8 cellular contexts compared by ENCODE assay signal in the genomic region with DNA sequence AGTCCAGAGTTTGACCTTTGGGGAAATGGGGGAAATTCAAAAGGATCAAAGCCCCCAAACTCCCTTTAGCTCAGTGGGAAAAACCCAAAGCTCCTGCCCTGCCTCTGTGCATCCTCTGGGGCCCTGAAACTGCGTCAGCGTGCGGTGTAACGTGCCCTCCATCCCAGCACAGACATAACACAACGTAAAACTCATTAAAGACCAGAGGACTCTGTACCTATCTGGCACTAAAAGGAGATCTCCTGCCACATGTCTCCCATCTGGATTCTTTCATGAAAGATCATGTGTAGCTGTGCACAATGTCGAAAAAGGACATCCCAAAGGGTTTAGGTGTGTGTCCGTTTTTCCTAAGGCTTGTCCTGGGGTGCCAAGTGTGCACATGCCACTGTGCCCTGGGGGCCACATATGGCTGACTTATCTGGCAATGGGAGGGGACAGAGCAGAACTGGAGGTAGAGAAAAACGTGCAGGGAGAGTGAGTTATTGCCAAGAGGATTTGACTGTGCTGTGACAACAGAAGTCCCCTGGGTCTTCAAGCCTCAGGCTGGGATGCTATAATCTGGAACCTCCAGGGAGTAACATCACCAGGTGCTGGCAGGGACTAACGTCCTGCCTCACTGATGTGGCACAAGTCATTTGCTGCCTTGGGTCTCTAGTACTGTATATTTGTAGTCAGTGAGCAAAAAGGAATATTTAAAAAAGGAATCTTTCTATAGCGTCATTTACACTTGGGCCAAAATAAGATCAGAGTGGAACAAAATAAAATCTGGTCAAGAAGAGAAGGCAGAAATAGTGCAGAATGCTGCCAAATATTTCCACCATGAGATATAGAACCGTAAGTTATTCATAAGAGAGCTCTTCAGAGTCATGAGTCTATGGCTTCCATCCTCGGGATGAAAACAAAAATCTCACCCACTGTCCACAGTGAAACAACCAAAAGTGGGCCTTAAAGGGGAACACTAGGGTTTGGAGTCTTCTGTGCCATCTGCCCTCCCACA. TPM values are rescaled to one million over a fixed set of nuclear protein-coding genes. Genes with fewer than 3 reads are reported as not detected.
DNase-seq lines count a peak whose midpoint lies in the region; ATAC-seq and TF ChIP-seq lines count a peak whose summit lies in the region.

No MANE protein-coding gene starts in this region.

- H3K4me1 Mint-ChIP-seq in activated CD4-positive, alpha-beta T cell treated with anti-CD3 and anti-CD28 coated beads for 36 hours, result peaks cover 100% of the 10 kb centered on the region
- peaks cover 87 to 100% of the 10 kb centered on the region in 2 donors for H3K4me1 Mint-ChIP-seq in stimulated activated naive B cell treated with anti-CD40 and anti-IgM and Interleukin-4, amounts not matched to agents 10 μg/mL and 1 μg/mL and 100 μg/mL, for 72 hours
- H3K4me1 Mint-ChIP-seq in progenitor cell of endocrine pancreas (ENCODE audit: low read depth), result no peaks in the 10 kb centered on the region

- TF ChIP-seq CTCF in dorsolateral prefrontal cortex (IDR thresholded peaks at IDR 0.05 in 54 of 56, conservative IDR thresholded peaks at IDR 0.05 in 2 of 56; ENCODE audit: low read depth in 1 of 56, partially characterized antibody in 56 of 56) (no peak), progenitor cell of endocrine pancreas (IDR thresholded peaks at IDR 0.05; ENCODE audit: unreplicated experiment) (no peak)

- POLR2A ChIA-PET in activated CD4-positive, alpha-beta T cell treated with anti-CD3 and anti-CD28 coated beads for 36 hours (lab: Charles Lee), result interaction anchor here (0.7 to 1.8 kb wide), 4 partner anchors 8 to 53 kb away, joined by 4 to 13 read pairs (median 6); no protein-coding TSS in a partner anchor

- peaks cover 38% of the 10 kb centered on the region for H3K36me3 Mint-ChIP-seq in activated CD4-positive, alpha-beta T cell treated with anti-CD3 and anti-CD28 coated beads for 36 hours (ENCODE audit: low read depth)
- peaks cover 47 to 79% of the 10 kb centered on the region in 2 donors for H3K36me3 Mint-ChIP-seq in stimulated activated naive B cell treated with anti-CD40 and anti-IgM and Interleukin-4, amounts not matched to agents 10 μg/mL and 1 μg/mL and 100 μg/mL, for 72 hours
- H3K36me3 Mint-ChIP-seq in progenitor cell of endocrine pancreas (ENCODE audit: insufficient read depth), result no peaks in the 10 kb centered on the region

- no peaks in the 10 kb centered on the region for H3K9me3 Mint-ChIP-seq in activated CD4-positive, alpha-beta T cell treated with anti-CD3 and anti-CD28 coated beads for 36 hours (ENCODE audit: low read depth)
- H3K9me3 Mint-ChIP-seq in stimulated activated naive B cell treated with anti-CD40 and anti-IgM and Interleukin-4, amounts not matched to agents 10 μg/mL and 1 μg/mL and 100 μg/mL, for 72 hours, result no peaks in the 10 kb centered on the region
- H3K9me3 Mint-ChIP-seq in progenitor cell of endocrine pancreas (ENCODE audit: low read depth), result no peaks in the 10 kb centered on the region

- peak overlapping the region; percentile 100 for H3K27ac Mint-ChIP-seq in activated CD4-positive, alpha-beta T cell treated with anti-CD3 and anti-CD28 coated beads for 36 hours
- peak overlapping the region; percentile 96 for H3K27ac Mint-ChIP-seq in stimulated activated naive B cell treated with anti-CD40 and anti-IgM and Interleukin-4, amounts not matched to agents 10 μg/mL and 1 μg/mL and 100 μg/mL, for 72 hours
- no peak overlapping the region for H3K27ac Mint-ChIP-seq in progenitor cell of endocrine pancreas

- CTCF ChIA-PET in activated CD4-positive, alpha-beta T cell treated with anti-CD3 and anti-CD28 coated beads for 36 hours (lab: Charles Lee), result interaction anchor here (0.6 to 5.9 kb wide), 18 partner anchors 8 to 98 kb away, joined by 3 to 45 read pairs (median 4); no protein-coding TSS in a partner anchor

- no peak for ATAC-seq in activated CD4-positive, alpha-beta T cell treated with anti-CD3 and anti-CD28 coated beads for 36 hours
- ATAC-seq in stimulated activated naive B cell treated with anti-CD40 and anti-IgM and Interleukin-4, amounts not matched to agents 10 μg/mL and 1 μg/mL and 100 μg/mL, for 72 hours (replicated peaks), result peak; percentile 21 to 49
- ATAC-seq in GM18517 (IDR thresholded peaks at IDR 0.05; ENCODE audit: unreplicated experiment), result no peak

- DNase-seq in activated CD4-positive, alpha-beta T cell treated with anti-CD3 and anti-CD28 coated beads for 36 hours, result no peak
- no peak for DNase-seq in activated CD4-positive, alpha-beta T cell treated with anti-CD3 and anti-CD28 coated beads for 48 hours
- DNase-seq in NCI-H69 (lab: John Stamatoyannopoulos, UW), result peak; percentile 78
- DNase-seq in dorsolateral prefrontal cortex, result peak in 1 of 10 donors; percentile 15
- DNase-seq in stimulated activated naive B cell treated with anti-CD40 and anti-IgM and Interleukin-4, amounts not matched to agents 10 μg/mL and 1 μg/mL and 100 μg/mL, for 72 hours, result peak; percentile 44
- DNase-seq in NCI-H146 (lab: John Stamatoyannopoulos, UW), result no peak
- DNase-seq in progenitor cell of endocrine pancreas (ENCODE audit: low spot score, unreplicated experiment), result no peak

- H3K27ac ChIP-seq in dorsolateral prefrontal cortex, result peak overlapping the region in 51 of 59 donors; percentile 38 to 98 (median 92)

- H3K27me3 ChIP-seq in dorsolateral prefrontal cortex, result no peaks in the 10 kb centered on the region

- intact Hi-C loops in activated CD4-positive, alpha-beta T cell treated with anti-CD3 and anti-CD28 coated beads for 36 hours (cut with DNase I, micrococcal nuclease), result loop anchor here (1.0 to 5.0 kb wide), 5 partner anchors 7 to 60 kb away; no protein-coding TSS in a partner anchor
- intact Hi-C loops in dorsolateral prefrontal cortex (cut with DNase I), result loop anchor here (5.0 to 10.0 kb wide), 3 partner anchors 48 to 54 kb away; a partner anchor contains a TSS

- H3K4me3 ChIP-seq in dorsolateral prefrontal cortex, result no peak overlapping the region

- no peak overlapping the region for H3K4me3 Mint-ChIP-seq in activated CD4-positive, alpha-beta T cell treated with anti-CD3 and anti-CD28 coated beads for 36 hours
- H3K4me3 Mint-ChIP-seq in stimulated activated naive B cell treated with anti-CD40 and anti-IgM and Interleukin-4, amounts not matched to agents 10 μg/mL and 1 μg/mL and 100 μg/mL, for 72 hours, result peak overlapping the region; percentile 51 to 58
- H3K4me3 Mint-ChIP-seq in progenitor cell of endocrine pancreas (ENCODE audit: low read depth), result no peak overlapping the region

- no peaks in the 10 kb centered on the region for H3K27me3 Mint-ChIP-seq in activated CD4-positive, alpha-beta T cell treated with anti-CD3 and anti-CD28 coated beads for 36 hours
- H3K27me3 Mint-ChIP-seq in stimulated activated naive B cell treated with anti-CD40 and anti-IgM and Interleukin-4, amounts not matched to agents 10 μg/mL and 1 μg/mL and 100 μg/mL, for 72 hours, result no peaks in the 10 kb centered on the region
- H3K27me3 Mint-ChIP-seq in progenitor cell of endocrine pancreas, result peaks cover 2% of the 10 kb centered on the region

RNA-seq across cellular contexts. Expression of a gene that starts 52.3 kb away (rescaled TPM):
- total RNA-seq in activated CD4-positive, alpha-beta T cell treated with anti-CD3 and anti-CD28 coated beads for 36 hours, result 10 to 100 TPM; 31.0 to 31.9 TPM
- total RNA-seq in dorsolateral prefrontal cortex (100 to 1,000 TPM in 108 of 120 experiments, 10 to 100 TPM in 12; 68.5 to 431 (median 142) TPM), progenitor cell of endocrine pancreas (9.3 and 9.8 TPM in 2 replicates)

Comparison
In these comparisons a context has a peak if more than half of its experiments do, and no peak if none do; other contexts are left out.
1. ATAC-seq: peak in stimulated activated naive B cell treated with anti-CD40 and anti-IgM and Interleukin-4, amounts not matched to agents 10 μg/mL and 1 μg/mL and 100 μg/mL, for 72 hours (2 of 2); none in activated CD4-positive, alpha-beta T cell treated with anti-CD3 and anti-CD28 coated beads for 36 hours (single experiment) and GM18517 (single experiment).
2. DNase-seq: peak in NCI-H69 (single experiment) and stimulated activated naive B cell treated with anti-CD40 and anti-IgM and Interleukin-4, amounts not matched to agents 10 μg/mL and 1 μg/mL and 100 μg/mL, for 72 hours (single experiment); none in activated CD4-positive, alpha-beta T cell treated with anti-CD3 and anti-CD28 coated beads for 36 hours (single experiment), activated CD4-positive, alpha-beta T cell treated with anti-CD3 and anti-CD28 coated beads for 48 hours (single experiment), NCI-H146 (single experiment) and progenitor cell of endocrine pancreas (single experiment).
3. H3K4me3 Mint-ChIP-seq: peak in stimulated activated naive B cell treated with anti-CD40 and anti-IgM and Interleukin-4, amounts not matched to agents 10 μg/mL and 1 μg/mL and 100 μg/mL, for 72 hours (2 of 2); none in activated CD4-positive, alpha-beta T cell treated with anti-CD3 and anti-CD28 coated beads for 36 hours (single experiment) and progenitor cell of endocrine pancreas (single experiment).